ENCODE assay signal across 10 cellular contexts in the genomic region with DNA sequence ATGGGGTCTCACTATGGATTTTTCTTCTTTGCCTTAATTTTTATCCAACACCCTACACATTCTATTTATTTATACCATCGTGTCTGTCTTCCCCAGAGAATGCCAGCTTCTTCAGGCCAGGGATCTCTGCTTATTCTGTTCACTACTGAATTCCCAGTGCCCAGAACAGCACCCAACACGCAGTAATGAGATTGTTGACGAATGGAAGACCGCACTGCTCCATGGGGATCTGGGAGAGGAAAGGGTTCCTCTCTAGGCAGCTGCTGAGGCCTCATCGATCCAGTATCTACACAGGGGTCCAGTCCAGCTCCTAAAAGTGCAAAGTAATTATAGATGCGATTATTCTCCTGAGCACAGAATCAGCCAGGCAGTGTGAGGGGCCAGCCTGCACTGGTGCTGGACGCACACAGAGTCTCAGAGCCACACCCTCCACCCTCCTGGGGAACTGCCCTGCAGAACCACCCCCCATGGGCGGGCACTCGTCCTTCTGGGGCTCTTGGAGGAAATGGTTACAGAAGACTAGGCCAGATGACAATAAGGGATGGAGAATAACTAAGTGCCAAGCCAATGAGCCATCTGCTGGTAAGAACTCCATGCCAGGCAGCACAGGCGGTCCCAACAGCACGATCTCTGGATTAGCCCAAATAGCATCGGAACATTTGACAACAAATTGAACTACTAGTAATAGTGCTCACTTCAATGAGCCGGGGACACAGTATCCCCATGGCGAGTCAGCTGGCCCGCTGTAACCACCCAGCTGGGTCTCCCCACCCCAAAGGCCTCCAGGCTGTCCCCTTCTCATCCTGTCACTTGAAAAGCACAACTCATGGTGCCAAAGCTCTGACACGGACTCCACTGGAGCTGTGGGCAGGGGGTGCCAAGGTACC. TPM values are rescaled to one million over a fixed set of nuclear protein-coding genes. Genes with fewer than 3 reads are reported as not detected.
DNase-seq lines count a peak whose midpoint lies in the region; ATAC-seq lines count a peak whose summit lies in the region.
"Had no signal": no experiment of that assay in that cellular context is flagged by ENCODE, and none has a peak within 500 bp of the region (broad histone marks: within the 10 kb centered on the region; RNA-seq: fewer than 3 reads in every experiment).

No MANE protein-coding gene starts in this region.

- H3K9me3 Mint-ChIP-seq in CD8-positive, alpha-beta memory T cell, result no peaks in the 10 kb centered on the region
- H3K9me3 Mint-ChIP-seq in naive thymus-derived CD4-positive, alpha-beta T cell, result no peaks in the 10 kb centered on the region

- intact Hi-C loops in naive thymus-derived CD4-positive, alpha-beta T cell (cut with micrococcal nuclease), result loop anchor here (2.0 to 5.0 kb wide), 3 partner anchors 59 to 181 kb away; no protein-coding TSS in a partner anchor

- CTCF ChIA-PET in CD8-positive, alpha-beta memory T cell (lab: Charles Lee), result interaction anchor here (0.9 to 1.2 kb wide), 3 partner anchors 33 to 166 kb away, joined by 3 read pairs; no protein-coding TSS in a partner anchor
- CTCF ChIA-PET in naive thymus-derived CD4-positive, alpha-beta T cell (lab: Charles Lee), result interaction anchor here (0.6 to 1.6 kb wide), 3 partner anchors 52 to 167 kb away, joined by 3 to 6 read pairs (median 3); no protein-coding TSS in a partner anchor

- no peak overlapping the region for H3K4me3 ChIP-seq in CD8-positive, alpha-beta memory T cell (ENCODE audit: low read length)
- peak overlapping the region; percentile 77; the same call in 1 of the 2 replicates for H3K4me3 ChIP-seq in HUES6 (ENCODE audit: low read depth, low read length)
- H3K4me3 ChIP-seq in naive thymus-derived CD4-positive, alpha-beta T cell (ENCODE audit: low read length), result no peak overlapping the region
- H3K4me3 ChIP-seq: PC-9 had no signal

- no peaks in the 10 kb centered on the region for H3K36me3 ChIP-seq in CD8-positive, alpha-beta memory T cell (ENCODE audit: insufficient read depth, low read length)
- H3K36me3 ChIP-seq in HUES6 (ENCODE audit: control insufficient read depth, insufficient read depth, low read length), result no peaks in the 10 kb centered on the region
- H3K36me3 ChIP-seq in naive thymus-derived CD4-positive, alpha-beta T cell (ENCODE audit: control insufficient read depth in 2 of 3, insufficient read depth in 3 of 3, low read length in 3 of 3), result no peaks in the 10 kb centered on the region
- H3K36me3 ChIP-seq: neutrophil had no signal

- peak overlapping the region in 5 of 7 donors; percentile 15 to 53 (median 40) for H3K4me3 Mint-ChIP-seq in CD8-positive, alpha-beta memory T cell
- H3K4me3 Mint-ChIP-seq in naive thymus-derived CD4-positive, alpha-beta T cell, result peak overlapping the region; percentile 20 to 88 (median 72)

- peaks cover 12% of the 10 kb centered on the region for H3K4me1 ChIP-seq in CD8-positive, alpha-beta memory T cell (ENCODE audit: insufficient read depth, low read length)
- H3K4me1 ChIP-seq in HUES6 (ENCODE audit: control insufficient read depth, insufficient read depth, low read length), result peaks cover 29% of the 10 kb centered on the region
- H3K4me1 ChIP-seq in naive thymus-derived CD4-positive, alpha-beta T cell (ENCODE audit: control insufficient read depth in 2 of 2, insufficient read depth in 2 of 2, low read length in 2 of 2), result peaks cover 0 to 15% of the 10 kb centered on the region in 2 donors

- peak in 1 of 5 donors; percentile 25 for DNase-seq in CD8-positive, alpha-beta memory T cell
- DNase-seq in cerebellar cortex (ENCODE audit: low spot score) (peak; percentile 93), NK-92 (lab: John Stamatoyannopoulos, UW; ENCODE audit: unreplicated experiment) (no peak), NCI-H82 (lab: John Stamatoyannopoulos, UW) (no peak), SKM-1 (lab: John Stamatoyannopoulos, UW; ENCODE audit: unreplicated experiment) (no peak)
- no peak for DNase-seq in naive thymus-derived CD4-positive, alpha-beta T cell

- peaks cover 19% of the 10 kb centered on the region for H3K27me3 ChIP-seq in CD8-positive, alpha-beta memory T cell (ENCODE audit: insufficient read depth, low read length, poor library complexity, severe bottlenecking)
- peaks cover 4% of the 10 kb centered on the region; the same call in 1 of the 2 replicates for H3K27me3 ChIP-seq in HUES6 (ENCODE audit: control insufficient read depth, insufficient read depth, low read length)
- H3K27me3 ChIP-seq in naive thymus-derived CD4-positive, alpha-beta T cell (ENCODE audit: control insufficient read depth in 2 of 2, insufficient read depth in 2 of 2, low read length in 2 of 2), result peaks cover 0 to 4% of the 10 kb centered on the region in 2 donors

- no peak overlapping the region for H3K9ac ChIP-seq in HUES6 (ENCODE audit: low read length)

- no peak overlapping the region for H3K27ac ChIP-seq in CD8-positive, alpha-beta memory T cell (ENCODE audit: low read depth, low read length)
- H3K27ac ChIP-seq in HUES6 (ENCODE audit: low read depth, low read length), result no peak overlapping the region
- H3K27ac ChIP-seq in naive thymus-derived CD4-positive, alpha-beta T cell (ENCODE audit: low read depth, low read length), result no peak overlapping the region
- H3K27ac ChIP-seq: neutrophil, PC-9 had no signal

- no peak for ATAC-seq in naive thymus-derived CD4-positive, alpha-beta T cell
- ATAC-seq in HG03571 (IDR thresholded peaks at IDR 0.05; ENCODE audit: unreplicated experiment), result no peak

- no peaks in the 10 kb centered on the region for H3K9me3 ChIP-seq in CD8-positive, alpha-beta memory T cell (ENCODE audit: low read length)
- H3K9me3 ChIP-seq in HUES6 (ENCODE audit: control insufficient read depth, insufficient read depth, low read depth, low read length), result no peaks in the 10 kb centered on the region
- no peaks in the 10 kb centered on the region for H3K9me3 ChIP-seq in naive thymus-derived CD4-positive, alpha-beta T cell (ENCODE audit: control insufficient read depth in 2 of 3, low read length in 3 of 3)
- H3K9me3 ChIP-seq: neutrophil had no signal

- H3K4me1 Mint-ChIP-seq in CD8-positive, alpha-beta memory T cell, result peaks cover 15 to 25% (median 17%) of the 10 kb centered on the region in 3 donors
- H3K4me1 Mint-ChIP-seq in naive thymus-derived CD4-positive, alpha-beta T cell, result peaks cover 17 to 27% (median 20%) of the 10 kb centered on the region in 7 donors

- H3K36me3 Mint-ChIP-seq in CD8-positive, alpha-beta memory T cell, result no peaks in the 10 kb centered on the region
- no peaks in the 10 kb centered on the region for H3K36me3 Mint-ChIP-seq in naive thymus-derived CD4-positive, alpha-beta T cell

- peaks cover 24 to 42% of the 10 kb centered on the region in 2 donors for H3K27me3 Mint-ChIP-seq in CD8-positive, alpha-beta memory T cell
- peaks cover 0 to 50% (median 0%) of the 10 kb centered on the region in 5 donors for H3K27me3 Mint-ChIP-seq in naive thymus-derived CD4-positive, alpha-beta T cell

- POLR2A ChIA-PET in CD8-positive, alpha-beta memory T cell (lab: Charles Lee), result no interaction called here
- POLR2A ChIA-PET in naive thymus-derived CD4-positive, alpha-beta T cell (lab: Charles Lee), result interaction anchor here (1.4 kb wide), 1 partner anchor 61 kb away, joined by 3 read pairs; no protein-coding TSS in a partner anchor

- H3K27ac Mint-ChIP-seq in CD8-positive, alpha-beta memory T cell, result peak overlapping the region in 1 of 8 donors; percentile 66
- peak overlapping the region; percentile 1 to 70 (median 25) for H3K27ac Mint-ChIP-seq in naive thymus-derived CD4-positive, alpha-beta T cell

RNA-seq across cellular contexts. Expression of gene PDE9A, which starts 1.7 kb away (rescaled TPM):
- total RNA-seq in CD8-positive, alpha-beta memory T cell, result 1 to 10 TPM; 1.5 to 2.6 TPM
- 1.7 TPM for polyA plus RNA-seq in CD8-positive, alpha-beta memory T cell
- total RNA-seq in naive thymus-derived CD4-positive, alpha-beta T cell, result 10 to 100 TPM; 14.1 to 18.4 (median 15.1) TPM
- 1 to 10 TPM; 5.9 to 7.9 TPM for polyA plus RNA-seq in naive thymus-derived CD4-positive, alpha-beta T cell

Comparison
In these comparisons a context has a peak if more than half of its experiments do, and no peak if none do; other contexts are left out.
1. RNA of gene PDE9A, which starts 1.7 kb away (total RNA-seq): 14.1 to 18.4 TPM in naive thymus-derived CD4-positive, alpha-beta T cell; 1.5 to 2.6 TPM in CD8-positive, alpha-beta memory T cell; every median in the first group is over 4 times any median in the second.